ENCODE assay signal across 1 cellular context in genomic region chr1:3773572-3774502, GRCh38.
TF ChIP-seq lines count a peak whose summit lies in the region.

No MANE protein-coding gene starts in this region.

TF ChIP-seq in HepG2, 621 proteins besides CTCF, POLR2A, EP300 and RAD21 (continued from another document and continues in another):
- TF ChIP-seq ZNF280D (CRISPR knock-in tag; IDR thresholded peaks at IDR 0.05) (no peak), ZNF776 (CRISPR knock-in tag; IDR thresholded peaks at IDR 0.05) (no peak), ZBTB38 (CRISPR knock-in tag; IDR thresholded peaks at IDR 0.05) (peak; percentile 6; the same call in 1 of the 2 replicates), ZSCAN5A (CRISPR knock-in tag; IDR thresholded peaks at IDR 0.05; ENCODE audit: borderline replicate concordance) (0 out of 2 replicates have a peak, but pooled peaks have one; percentile 37), REST (IDR thresholded peaks at IDR 0.05; ENCODE audit: borderline replicate concordance in 1 of 2, low read depth in 1 of 2, low read length in 2 of 2) (no peak), CHD2 (IDR thresholded peaks at IDR 0.05; ENCODE audit: low read depth, low read length) (no peak), E2F1 (CRISPR knock-in tag; IDR thresholded peaks at IDR 0.05) (no peak), ZNF274 (CRISPR knock-in tag; IDR thresholded peaks at IDR 0.05) (0 out of 2 replicates have a peak, but pooled peaks have one; percentile 34), ZNF10 (CRISPR knock-in tag; IDR thresholded peaks at IDR 0.05; ENCODE audit: borderline replicate concordance, low read depth) (no peak), LRRFIP1 (CRISPR knock-in tag; conservative IDR thresholded peaks at IDR 0.05) (no peak), ZHX2 (IDR thresholded peaks at IDR 0.05; ENCODE audit: low read depth) (no peak), ZHX2 (CRISPR knock-in tag; IDR thresholded peaks at IDR 0.05; ENCODE audit: borderline replicate concordance) (no peak), GLMP (CRISPR knock-in tag; IDR thresholded peaks at IDR 0.05; ENCODE audit: borderline replicate concordance) (no peak), ZNF292 (CRISPR knock-in tag; IDR thresholded peaks at IDR 0.05; ENCODE audit: borderline replicate concordance, low read depth) (0 out of 2 replicates have a peak, but pooled peaks have one; percentile 24), ZFP91 (CRISPR knock-in tag; IDR thresholded peaks at IDR 0.05; ENCODE audit: borderline replicate concordance) (peak; percentile 41), PRDM4 (CRISPR knock-in tag; IDR thresholded peaks at IDR 0.05; ENCODE audit: borderline replicate concordance) (no peak), ZNF367 (CRISPR knock-in tag; IDR thresholded peaks at IDR 0.05; ENCODE audit: borderline replicate concordance) (no peak), ZNF143 (CRISPR knock-in tag; IDR thresholded peaks at IDR 0.05) (no peak; the same call in 1 of the 2 replicates), ZNF44 (CRISPR knock-in tag; IDR thresholded peaks at IDR 0.05) (no peak), ELK4 (CRISPR knock-in tag; IDR thresholded peaks at IDR 0.05; ENCODE audit: borderline replicate concordance) (no peak), ZNF660 (CRISPR knock-in tag; IDR thresholded peaks at IDR 0.05; ENCODE audit: borderline replicate concordance, low read depth) (no peak)
